Comparison of ENCODE assay signal across 8 cellular contexts in genomic region chr6:90610291-90610670, GRCh38. TPM values are rescaled to one million over a fixed set of nuclear protein-coding genes. Genes with fewer than 3 reads are reported as not detected.
A peak's percentile ranks its signal among the peaks of the same experiment; 100 is the strongest.
DNase-seq lines count a peak whose midpoint lies in the region; ATAC-seq and TF ChIP-seq lines count a peak whose summit lies in the region.

No MANE protein-coding gene starts in this region.

- peaks cover 9% of the 10 kb centered on the region for H3K4me1 Mint-ChIP-seq in activated CD4-positive, alpha-beta T cell treated with anti-CD3 and anti-CD28 coated beads, Interleukin-2, amount 10 ng/mL, durations not matched to agents 7 days and 5 days
- peaks cover 14% of the 10 kb centered on the region for H3K4me1 Mint-ChIP-seq in activated B cell treated with CpG ODN at 0.5 μM for 24 hours

- no peaks in the 10 kb centered on the region for H3K4me1 ChIP-seq in foreskin keratinocyte

- peaks cover 68% of the 10 kb centered on the region for H3K27me3 Mint-ChIP-seq in activated CD4-positive, alpha-beta T cell treated with anti-CD3 and anti-CD28 coated beads, Interleukin-2, amount 10 ng/mL, durations not matched to agents 7 days and 5 days
- peaks cover 39% of the 10 kb centered on the region for H3K27me3 Mint-ChIP-seq in activated B cell treated with CpG ODN at 0.5 μM for 24 hours

- no peaks in the 10 kb centered on the region for H3K36me3 Mint-ChIP-seq in activated CD4-positive, alpha-beta T cell treated with anti-CD3 and anti-CD28 coated beads, Interleukin-2, amount 10 ng/mL, durations not matched to agents 7 days and 5 days (ENCODE audit: low read depth)
- H3K36me3 Mint-ChIP-seq in activated B cell treated with CpG ODN at 0.5 μM for 24 hours (ENCODE audit: low read depth), result no peaks in the 10 kb centered on the region

- peaks cover 75% of the 10 kb centered on the region for H3K27me3 ChIP-seq in foreskin keratinocyte

- no peak for DNase-seq in activated CD4-positive, alpha-beta T cell treated with anti-CD3 and anti-CD28 coated beads, Interleukin-2, amount 10 ng/mL, durations not matched to agents 7 days and 5 days
- DNase-seq in activated CD4-positive, alpha-beta T cell treated with anti-CD3 and anti-CD28 coated beads, Interleukin-2, amount 50 U/mL, for 4 hours, result no peak
- DNase-seq in activated B cell treated with CpG ODN at 0.5 μM for 24 hours (no peak), foreskin keratinocyte (peak in 1 of 2 donors; percentile 11), putamen (ENCODE audit: low spot score) (peak; percentile 6), NCI-H2081 treated with DMSO at 0.1 percent for 48 hours (lab: John Stamatoyannopoulos, UW) (no peak), NCI-H1105 treated with DMSO at 0.1 percent for 48 hours (lab: John Stamatoyannopoulos, UW) (no peak)

- CTCF ChIA-PET in activated CD4-positive, alpha-beta T cell treated with anti-CD3 and anti-CD28 coated beads, Interleukin-2, amount 10 ng/mL, durations not matched to agents 7 days and 5 days (lab: Charles Lee), result interaction anchor here (0.9 kb wide), 1 partner anchor 9 kb away, joined by 3 read pairs; no protein-coding TSS in a partner anchor
- CTCF ChIA-PET in activated B cell treated with CpG ODN at 0.5 μM for 24 hours (lab: Charles Lee), result no interaction called here

- no peak for TF ChIP-seq CTCF in activated B cell treated with CpG ODN at 0.5 μM for 24 hours (IDR thresholded peaks at IDR 0.05)
- TF ChIP-seq CTCF in foreskin keratinocyte (conservative IDR thresholded peaks at IDR 0.05), result no peak

- no peaks in the 10 kb centered on the region for H3K9me3 Mint-ChIP-seq in activated CD4-positive, alpha-beta T cell treated with anti-CD3 and anti-CD28 coated beads, Interleukin-2, amount 10 ng/mL, durations not matched to agents 7 days and 5 days
- no peaks in the 10 kb centered on the region for H3K9me3 Mint-ChIP-seq in activated B cell treated with CpG ODN at 0.5 μM for 24 hours

- H3K27ac Mint-ChIP-seq in activated CD4-positive, alpha-beta T cell treated with anti-CD3 and anti-CD28 coated beads, Interleukin-2, amount 10 ng/mL, durations not matched to agents 7 days and 5 days, result no peak overlapping the region
- no peak overlapping the region for H3K27ac Mint-ChIP-seq in activated B cell treated with CpG ODN at 0.5 μM for 24 hours

- peak overlapping the region; percentile 72 for H3K4me3 Mint-ChIP-seq in activated CD4-positive, alpha-beta T cell treated with anti-CD3 and anti-CD28 coated beads, Interleukin-2, amount 10 ng/mL, durations not matched to agents 7 days and 5 days
- H3K4me3 Mint-ChIP-seq in activated B cell treated with CpG ODN at 0.5 μM for 24 hours, result peak overlapping the region; percentile 84

- POLR2A ChIA-PET in activated CD4-positive, alpha-beta T cell treated with anti-CD3 and anti-CD28 coated beads, Interleukin-2, amount 10 ng/mL, durations not matched to agents 7 days and 5 days (lab: Charles Lee), result no interaction called here
- POLR2A ChIA-PET in activated B cell treated with CpG ODN at 0.5 μM for 24 hours (lab: Charles Lee), result no interaction called here

- H3K27ac ChIP-seq in foreskin keratinocyte, result no peak overlapping the region

- intact Hi-C loops in activated B cell treated with CpG ODN at 0.5 μM for 24 hours (cut with micrococcal nuclease), result no loop called here

- ATAC-seq in activated B cell treated with CpG ODN at 0.5 μM for 24 hours (ENCODE audit: low read depth) (no peak), foreskin keratinocyte (peak; percentile 10), HG03139 (IDR thresholded peaks at IDR 0.05; ENCODE audit: unreplicated experiment) (no peak)

RNA-seq across cellular contexts. Expression of gene MAP3K7, which starts 23.4 kb away (rescaled TPM):
- 10 to 100 TPM; 29.1 to 35.2 TPM for total RNA-seq in activated CD4-positive, alpha-beta T cell treated with anti-CD3 and anti-CD28 coated beads, Interleukin-2, amount 10 ng/mL, durations not matched to agents 7 days and 5 days
- 23.8 and 27.2 TPM in 2 replicates for total RNA-seq in activated B cell treated with CpG ODN at 0.5 μM for 24 hours
- total RNA-seq in foreskin keratinocyte, result 34.5 and 35.8 TPM in 2 replicates
- polyA plus RNA-seq in foreskin keratinocyte, result 14.6 and 15.2 TPM in 2 replicates
